Comparison of ENCODE assay signal across 25 cellular contexts in genomic region chr2:98520806-98521205, GRCh38.
DNase-seq lines count a peak whose midpoint lies in the region; FAIRE-seq and TF ChIP-seq lines count a peak whose summit lies in the region.
"Had no signal": no experiment of that assay in that cellular context is flagged by ENCODE, and none has a peak within 500 bp of the region (broad histone marks: within the 10 kb centered on the region; RNA-seq: fewer than 3 reads in every experiment).

No MANE protein-coding gene starts in this region.

- FAIRE-seq in small intestine (lab: Jason Lieb, UNC): no peak
- FAIRE-seq: A204.1, GM12878, GM12892, GM18507 had no signal

- H3K36me3 Mint-ChIP-seq in dendritic cell treated with granulocyte-macrophage colony-stimulating factor and Interleukin-4, amounts not matched to agents 40 ng/mL and 50 ng/mL, for 4 days (ENCODE audit: low read depth): peaks cover 61% of the 10 kb centered on the region

- TF ChIP-seq CTCF in esophagus muscularis mucosa (IDR thresholded peaks at IDR 0.05) (no peak), spleen (IDR thresholded peaks at IDR 0.05 in 8 of 11, conservative IDR thresholded peaks at IDR 0.05 in 3 of 11) (no peak)

- no peaks in the 10 kb centered on the region for H3K9me3 Mint-ChIP-seq in dendritic cell treated with granulocyte-macrophage colony-stimulating factor and Interleukin-4, amounts not matched to agents 40 ng/mL and 50 ng/mL, for 4 days
- H3K9me3 Mint-ChIP-seq: CD4-positive, CD25-positive, alpha-beta regulatory T cell; CD8-positive, alpha-beta memory T cell had no signal

- intact Hi-C loops in dendritic cell treated with granulocyte-macrophage colony-stimulating factor and Interleukin-4, amounts not matched to agents 40 ng/mL and 50 ng/mL, for 4 days (cut with micrococcal nuclease): no loop called here
- intact Hi-C loops in esophagus muscularis mucosa (cut with DNase I): no loop called here
- intact Hi-C loops in spleen (cut with DNase I; ENCODE audit: low total_unique reads): no loop called here

- peak overlapping the region; percentile 55 for H3K27ac Mint-ChIP-seq in dendritic cell treated with granulocyte-macrophage colony-stimulating factor and Interleukin-4, amounts not matched to agents 40 ng/mL and 50 ng/mL, for 4 days
- H3K27ac Mint-ChIP-seq: CD4-positive, alpha-beta memory T cell; CD4-positive, CD25-positive, alpha-beta regulatory T cell had no signal

- H3K27ac ChIP-seq in esophagus muscularis mucosa (replicated peaks in 1 of 4): no peak overlapping the region
- H3K27ac ChIP-seq in spleen: peak overlapping the region in 1 of 8 donors; percentile 29
- no peak overlapping the region for H3K27ac ChIP-seq in small intestine (ENCODE audit: low read depth in 1 of 2, low read length in 1 of 2)
- H3K27ac ChIP-seq: BLaER1 had no signal

- TF ChIP-seq EP300 in esophagus muscularis mucosa (IDR thresholded peaks at IDR 0.05): no peak

- peaks cover 30% of the 10 kb centered on the region for H3K4me1 Mint-ChIP-seq in dendritic cell treated with granulocyte-macrophage colony-stimulating factor and Interleukin-4, amounts not matched to agents 40 ng/mL and 50 ng/mL, for 4 days (ENCODE audit: low read depth)

- H3K4me3 Mint-ChIP-seq in dendritic cell treated with granulocyte-macrophage colony-stimulating factor and Interleukin-4, amounts not matched to agents 40 ng/mL and 50 ng/mL, for 4 days: no peak overlapping the region
- H3K4me3 Mint-ChIP-seq: CD14-positive monocyte; CD4-positive, alpha-beta memory T cell; CD4-positive, CD25-positive, alpha-beta regulatory T cell; CD8-positive, alpha-beta memory T cell had no signal

- peak; percentile 62 for DNase-seq in esophagus muscularis mucosa (ENCODE audit: extremely low spot score)
- peak; percentile 59 for DNase-seq in spleen
- no peak for DNase-seq in cerebellar cortex (ENCODE audit: low spot score)
- DNase-seq in small intestine: no peak
- DNase-seq in SIG-M5 treated with dmso at 0.1 percent for 504 hours (lab: John Stamatoyannopoulos, UW; ENCODE audit: unreplicated experiment): no peak
- DNase-seq: 8988T; ACHN; BE2C; CD4-positive, alpha-beta memory T cell; CD4-positive, CD25-positive, alpha-beta regulatory T cell; CD8-positive, alpha-beta memory T cell; COR-L47; DMS 273 treated with DMSO at 0.1 percent for 48 hours; DMS153; DMS79; DND-41; EL; GDM1 had no signal

- peaks cover 3 to 22% (median 14%) of the 10 kb centered on the region in 4 donors for H3K36me3 ChIP-seq in esophagus muscularis mucosa
- peaks cover 0 to 50% (median 19%) of the 10 kb centered on the region in 6 donors for H3K36me3 ChIP-seq in spleen
- peaks cover 0 to 2% of the 10 kb centered on the region in 2 donors for H3K36me3 ChIP-seq in small intestine (ENCODE audit: control insufficient read depth in 2 of 2, insufficient read depth in 2 of 2, low read length in 2 of 2)
- H3K36me3 ChIP-seq: BE2C had no signal

- H3K4me3 ChIP-seq in esophagus muscularis mucosa: no peak overlapping the region
- no peak overlapping the region for H3K4me3 ChIP-seq in spleen
- H3K4me3 ChIP-seq in small intestine (ENCODE audit: low read depth in 1 of 2, low read length in 2 of 2): no peak overlapping the region
- H3K4me3 ChIP-seq: BLaER1, GM12878 had no signal

- H3K4me1 ChIP-seq in esophagus muscularis mucosa (peaks cover 12 to 57% (median 47%) of the 10 kb centered on the region in 4 donors), spleen (peaks cover 3 to 35% (median 12%) of the 10 kb centered on the region in 6 donors), small intestine (ENCODE audit: control insufficient read depth in 2 of 2, insufficient read depth in 1 of 2, low read depth in 1 of 2, low read length in 1 of 2) (no peaks in the 10 kb centered on the region)
- H3K4me1 ChIP-seq: BLaER1 had no signal

- H3K9me3 ChIP-seq in esophagus muscularis mucosa: no peaks in the 10 kb centered on the region
- H3K9me3 ChIP-seq in spleen: no peaks in the 10 kb centered on the region
- no peaks in the 10 kb centered on the region for H3K9me3 ChIP-seq in small intestine (ENCODE audit: control insufficient read depth, low read depth)
- H3K9me3 ChIP-seq: BE2C, BLaER1 had no signal

- WGBS in esophagus muscularis mucosa: 92% methylated on average over 6 of the region's 6 CpGs
- 90 to 99% (median 94%) methylated on average over 5 to 6 of the region's 6 CpGs for WGBS in spleen, 5 donors
- WGBS in small intestine, 3 donors: 96 to 98% (median 96%) methylated on average over 6 of the region's 6 CpGs

- no peaks in the 10 kb centered on the region for H3K27me3 Mint-ChIP-seq in dendritic cell treated with granulocyte-macrophage colony-stimulating factor and Interleukin-4, amounts not matched to agents 40 ng/mL and 50 ng/mL, for 4 days
- H3K27me3 Mint-ChIP-seq: CD4-positive, alpha-beta memory T cell; CD4-positive, CD25-positive, alpha-beta regulatory T cell; CD8-positive, alpha-beta memory T cell had no signal

- H3K27me3 ChIP-seq in esophagus muscularis mucosa (no peaks in the 10 kb centered on the region), spleen (replicated peaks in 1 of 7) (no peaks in the 10 kb centered on the region), small intestine (ENCODE audit: control insufficient read depth in 2 of 2, insufficient read depth in 2 of 2, low read length in 2 of 2) (no peaks in the 10 kb centered on the region)
- H3K27me3 ChIP-seq: BE2C, BLaER1 had no signal

- TF ChIP-seq POLR2A in esophagus muscularis mucosa (IDR thresholded peaks at IDR 0.05; ENCODE audit: low read depth): no peak
- TF ChIP-seq POLR2A in spleen (IDR thresholded peaks at IDR 0.05): no peak

Comparison
In these comparisons a context has a peak if more than half of its experiments do, and no peak if none do; other contexts are left out.
1. DNase-seq: peak in esophagus muscularis mucosa (single experiment) and spleen (single experiment); none in cerebellar cortex (single experiment), small intestine (single experiment) and SIG-M5 treated with dmso at 0.1 percent for 504 hours (single experiment).